8 cellular contexts compared by ENCODE assay signal in the genomic region with DNA sequence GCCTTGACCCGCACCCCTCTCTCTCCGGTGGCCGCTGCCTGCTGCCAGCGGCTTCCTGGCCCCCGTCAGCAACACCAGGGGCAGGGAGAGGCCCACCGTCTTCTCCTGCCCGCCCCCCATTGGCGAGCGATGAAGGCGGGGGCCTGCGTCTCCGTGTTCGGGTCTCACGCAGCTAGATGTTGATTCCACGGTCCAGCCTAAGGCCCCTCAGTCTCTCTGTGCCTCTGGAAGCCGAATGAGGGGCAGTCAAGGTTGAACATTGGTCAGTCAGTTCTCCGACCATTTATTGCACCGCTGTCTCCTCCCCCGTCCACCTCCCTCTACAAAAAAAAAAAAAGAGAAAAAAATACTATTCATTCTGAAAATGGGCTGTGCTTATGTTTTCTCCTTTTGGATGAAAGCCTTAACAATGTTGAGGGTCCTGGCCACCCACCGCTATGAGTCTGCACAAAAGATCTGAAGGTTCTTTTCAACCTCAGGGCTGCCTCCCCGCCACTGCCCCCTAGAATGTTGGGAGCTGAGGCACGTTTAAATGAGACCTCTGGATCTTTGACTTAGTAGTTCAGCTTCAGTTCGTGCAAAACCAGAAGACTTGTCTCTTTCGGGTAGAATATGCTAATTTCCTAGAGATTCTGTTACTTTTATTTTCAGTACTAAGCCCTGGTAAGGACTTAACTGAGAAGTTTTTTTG. TPM values are rescaled to one million over a fixed set of nuclear protein-coding genes. Genes with fewer than 3 reads are reported as not detected.
A peak's percentile ranks its signal among the peaks of the same experiment; 100 is the strongest.
DNase-seq lines count a peak whose midpoint lies in the region; ATAC-seq and TF ChIP-seq lines count a peak whose summit lies in the region.

No MANE protein-coding gene starts in this region.

- H3K9me3 Mint-ChIP-seq in IgD-negative memory B cell, result no peaks in the 10 kb centered on the region
- H3K9me3 Mint-ChIP-seq in activated CD8-positive, alpha-beta T cell treated with anti-CD3 and anti-CD28 coated beads for 36 hours, result no peaks in the 10 kb centered on the region
- H3K9me3 Mint-ChIP-seq in neural crest cell, result no peaks in the 10 kb centered on the region

- peaks cover 6 to 34% (median 18%) of the 10 kb centered on the region in 4 donors for H3K36me3 ChIP-seq in esophagus muscularis mucosa

- no peak for TF ChIP-seq POLR2A in esophagus muscularis mucosa (IDR thresholded peaks at IDR 0.05; ENCODE audit: low read depth)

- H3K4me1 ChIP-seq in esophagus muscularis mucosa, result peaks cover 40 to 60% (median 56%) of the 10 kb centered on the region in 4 donors

- CTCF ChIA-PET in activated CD8-positive, alpha-beta T cell treated with anti-CD3 and anti-CD28 coated beads for 36 hours (lab: Charles Lee), result interaction anchor here (1.2 to 6.8 kb wide), 3 partner anchors 11 to 22 kb away, joined by 3 to 44 read pairs (median 3); no protein-coding TSS in a partner anchor

- no peaks in the 10 kb centered on the region for H3K27me3 ChIP-seq in esophagus muscularis mucosa

- ATAC-seq in GM18517 (IDR thresholded peaks at IDR 0.05; ENCODE audit: unreplicated experiment), result peak; percentile 11
- ATAC-seq in activated CD8-positive, alpha-beta T cell treated with anti-CD3 and anti-CD28 coated beads for 36 hours, result peak; percentile 28

- H3K4me3 Mint-ChIP-seq in IgD-negative memory B cell (peak overlapping the region; percentile 98 to 99 (median 98)), neural crest cell (peak overlapping the region; percentile 96)
- H3K4me3 Mint-ChIP-seq in activated CD8-positive, alpha-beta T cell treated with anti-CD3 and anti-CD28 coated beads for 36 hours, result peak overlapping the region; percentile 93

- intact Hi-C loops in activated CD8-positive, alpha-beta T cell treated with anti-CD3 and anti-CD28 coated beads for 36 hours (cut with micrococcal nuclease), result no loop called here
- intact Hi-C loops in esophagus muscularis mucosa (cut with DNase I), result no loop called here

- DNase-seq in AG08396 (ENCODE audit: low spot score) (peak; percentile 47), esophagus muscularis mucosa (ENCODE audit: extremely low spot score) (no peak), neural crest cell (ENCODE audit: low read depth, low spot score) (peak; percentile 40), DMS153 (lab: John Stamatoyannopoulos, UW) (no peak), H4 (ENCODE audit: low spot score) (no peak)
- peak; percentile 64 for DNase-seq in activated CD8-positive, alpha-beta T cell treated with anti-CD3 and anti-CD28 coated beads for 36 hours

- H3K4me3 ChIP-seq in esophagus muscularis mucosa, result peak overlapping the region; percentile 80 to 92 (median 88)

- TF ChIP-seq CTCF in activated CD8-positive, alpha-beta T cell treated with anti-CD3 and anti-CD28 coated beads for 36 hours (IDR thresholded peaks at IDR 0.05), result no peak
- TF ChIP-seq CTCF in esophagus muscularis mucosa (IDR thresholded peaks at IDR 0.05) (no peak), neural crest cell (conservative IDR thresholded peaks at IDR 0.05) (peak; percentile 45)

- H3K36me3 Mint-ChIP-seq in IgD-negative memory B cell (peaks cover 6% of the 10 kb centered on the region), neural crest cell (ENCODE audit: low read depth) (peaks cover 3% of the 10 kb centered on the region)
- H3K36me3 Mint-ChIP-seq in activated CD8-positive, alpha-beta T cell treated with anti-CD3 and anti-CD28 coated beads for 36 hours (ENCODE audit: low read depth), result peaks cover 31% of the 10 kb centered on the region

- H3K4me1 Mint-ChIP-seq in IgD-negative memory B cell (peaks cover 32 to 41% (median 34%) of the 10 kb centered on the region in 3 donors), neural crest cell (peaks cover 43% of the 10 kb centered on the region)
- peaks cover 44% of the 10 kb centered on the region for H3K4me1 Mint-ChIP-seq in activated CD8-positive, alpha-beta T cell treated with anti-CD3 and anti-CD28 coated beads for 36 hours (ENCODE audit: low read depth)

- peak overlapping the region; percentile 95 to 97 (median 97) for H3K27ac ChIP-seq in esophagus muscularis mucosa (replicated peaks in 1 of 4)

- TF ChIP-seq EP300 in esophagus muscularis mucosa (IDR thresholded peaks at IDR 0.05), result no peak

- POLR2A ChIA-PET in activated CD8-positive, alpha-beta T cell treated with anti-CD3 and anti-CD28 coated beads for 36 hours (lab: Charles Lee), result interaction anchor here (0.6 to 2.8 kb wide), 13 partner anchors 10 to 174 kb away, joined by 3 to 32 read pairs (median 6); a partner anchor contains a TSS

- no peaks in the 10 kb centered on the region for H3K9me3 ChIP-seq in esophagus muscularis mucosa

- H3K27me3 Mint-ChIP-seq in IgD-negative memory B cell (no peaks in the 10 kb centered on the region), neural crest cell (ENCODE audit: low read depth) (peaks cover 3% of the 10 kb centered on the region)
- no peaks in the 10 kb centered on the region for H3K27me3 Mint-ChIP-seq in activated CD8-positive, alpha-beta T cell treated with anti-CD3 and anti-CD28 coated beads for 36 hours

- peak overlapping the region; percentile 91 to 97 (median 96) for H3K27ac Mint-ChIP-seq in IgD-negative memory B cell
- peak overlapping the region; percentile 99 for H3K27ac Mint-ChIP-seq in activated CD8-positive, alpha-beta T cell treated with anti-CD3 and anti-CD28 coated beads for 36 hours
- peak overlapping the region; percentile 99 for H3K27ac Mint-ChIP-seq in neural crest cell (ENCODE audit: unreplicated experiment)

- 2% methylated on average over 10 of the region's 24 CpGs for WGBS in esophagus muscularis mucosa

RNA-seq across cellular contexts. Expression of a gene that starts 0.7 kb away (rescaled TPM):
- 12.7 TPM for polyA plus RNA-seq in IgD-negative memory B cell
- total RNA-seq in activated CD8-positive, alpha-beta T cell treated with anti-CD3 and anti-CD28 coated beads for 36 hours, result 10 to 100 TPM; 68.2 to 78.7 TPM
- 10 to 100 TPM; 17.5 to 23.7 (median 19.4) TPM for total RNA-seq in esophagus muscularis mucosa
- 97.2 and 97.6 TPM in 2 replicates for total RNA-seq in neural crest cell
- 13.6 and 16.6 TPM in 2 replicates for total RNA-seq in H4 (2014; rRNA removed; shearing (Covaris generic))

Comparison
In these comparisons a context has a peak if more than half of its experiments do, and no peak if none do; other contexts are left out.
1. DNase-seq: peak in AG08396 (single experiment), activated CD8-positive, alpha-beta T cell treated with anti-CD3 and anti-CD28 coated beads for 36 hours (single experiment) and neural crest cell (single experiment); none in esophagus muscularis mucosa (single experiment), DMS153 (single experiment) and H4 (single experiment).
2. Peak in every context shown above with its lines, with median percentiles within 50 percentile points of each other: H3K27ac Mint-ChIP-seq and H3K4me3 Mint-ChIP-seq.